In genomic region chr1:27430903-27431653, GRCh38 we compare ENCODE assay signal across 9 cellular contexts. TPM values are rescaled to one million over a fixed set of nuclear protein-coding genes. Genes with fewer than 3 reads are reported as not detected.
DNase-seq lines count a peak whose midpoint lies in the region; ATAC-seq, FAIRE-seq and TF ChIP-seq lines count a peak whose summit lies in the region.
"Had no signal": no experiment of that assay in that cellular context is flagged by ENCODE, and none has a peak within 500 bp of the region (broad histone marks: within the 10 kb centered on the region; RNA-seq: fewer than 3 reads in every experiment).

No MANE protein-coding gene starts in this region.

- no peak overlapping the region for H4K5ac ChIP-seq in H1 (ENCODE audit: insufficient read length, low read depth, low read length)

- no peak overlapping the region for H4K8ac ChIP-seq in H1 (ENCODE audit: extremely low read depth, insufficient read depth, low read length)

- peak overlapping the region; percentile 25; the same call in 1 of the 2 replicates for H3K27ac ChIP-seq in H1 (ENCODE audit: low read depth, low read length)
- peak overlapping the region; percentile 20 for H3K27ac ChIP-seq in neural progenitor cell
- H3K27ac ChIP-seq in aorta (ENCODE audit: low read depth in 1 of 2, low read length in 2 of 2), result peak overlapping the region in 1 of 2 donors; percentile 76

- H3K4me1 Mint-ChIP-seq in neural progenitor cell, result peaks cover 52% of the 10 kb centered on the region

- H3K56ac ChIP-seq in H1 (replicated peaks; ENCODE audit: insufficient read length, low read depth, low read length), result no peak overlapping the region

- H3K14ac ChIP-seq in H1 (ENCODE audit: insufficient read length), result no peak overlapping the region

- H3K23ac ChIP-seq in H1 (ENCODE audit: insufficient read length), result no peak overlapping the region

- H2BK20ac ChIP-seq in H1 (ENCODE audit: low read length), result peak overlapping the region; percentile 56; the same call in 1 of the 2 replicates

- WGBS in H1 (ENCODE audit: extremely low coverage in 1 of 2, insufficient coverage in 1 of 2, insufficient read length in 1 of 2, insufficient replicate concordance in 2 of 2, low coverage in 1 of 2, low lambda C conversion rate in 2 of 2, missing lambda C conversion rate in 1 of 2), 2 experiments, result 69% methylated on average over 1 of the region's 1 CpG; no CpG with 5 or more reads in 1 of the 2 experiments
- 0 to 2% methylated on average over 1 of the region's 1 CpG for WGBS in aorta, 2 donors

- no peak overlapping the region for H3K18ac ChIP-seq in H1 (ENCODE audit: extremely low read depth, low read length)

- no peak overlapping the region for H3K4me3 Mint-ChIP-seq in neural progenitor cell

- no peak for ATAC-seq in aorta (ENCODE audit: low FRiP score)
- no peak for ATAC-seq in HG02852 (IDR thresholded peaks at IDR 0.05; ENCODE audit: unreplicated experiment)

- H3K27ac Mint-ChIP-seq in neural progenitor cell, result no peak overlapping the region

- no peak for TF ChIP-seq POLR2A in H1 (IDR thresholded peaks at IDR 0.05; ENCODE audit: control extremely low read depth in 1 of 2, low read depth in 2 of 2, low read length in 2 of 2)

- H4K20me1 ChIP-seq in H1 (replicated peaks in 1 of 2; ENCODE audit: control insufficient read depth in 1 of 2, insufficient read depth in 2 of 2, low read length in 2 of 2) (peaks cover 0 to 2% of the 10 kb centered on the region in 2 experiments), neural progenitor cell (ENCODE audit: low read depth) (peaks cover 35% of the 10 kb centered on the region)

- H2BK120ac ChIP-seq in H1 (replicated peaks; ENCODE audit: low read depth, low read length), result peak overlapping the region; percentile 57

- in situ Hi-C loops in G401 (cut with HindIII; ENCODE audit: low sequenced_read_pairs), result no loop called here
- in situ Hi-C loops in GM13977 (cut with MboI; ENCODE audit: low pct_unique_long_range_greater_than_20kb, low sequenced_read_pairs, unreplicated experiment), result no loop called here

- no peak overlapping the region for H3K9ac ChIP-seq in H1 (replicated peaks in 1 of 4; ENCODE audit: extremely low read depth in 1 of 4, low read depth in 3 of 4, low read length in 3 of 4)
- H3K9ac ChIP-seq in neural progenitor cell, result no peak overlapping the region

- no peak for TF ChIP-seq EP300 in H1 (IDR thresholded peaks at IDR 0.05; ENCODE audit: borderline replicate concordance in 1 of 2, low read depth in 2 of 2, low read length in 2 of 2)

- no peak for TF ChIP-seq RAD21 in H1 (IDR thresholded peaks at IDR 0.05 in 1 of 2, conservative IDR thresholded peaks at IDR 0.05 in 1 of 2; ENCODE audit: low read depth in 2 of 2, low read length in 2 of 2)

- peaks cover 0 to 10% (median 3%) of the 10 kb centered on the region in 4 experiments; a peak in 2 of 8 replicates for H3K36me3 ChIP-seq in H1 (ENCODE audit: control insufficient read depth in 2 of 4, insufficient read depth in 4 of 4, low read length in 3 of 4)
- no peaks in the 10 kb centered on the region for H3K36me3 ChIP-seq in neural progenitor cell
- H3K36me3 ChIP-seq in aorta (ENCODE audit: control insufficient read depth in 1 of 2, insufficient read depth in 2 of 2, low read length in 1 of 2), result peaks cover 0 to 1% of the 10 kb centered on the region in 2 donors

- no peaks in the 10 kb centered on the region for H3K27me3 ChIP-seq in H1 (replicated peaks in 1 of 4; ENCODE audit: control insufficient read depth in 3 of 4, extremely low read depth in 1 of 4, insufficient read depth in 3 of 4, low read length in 3 of 4)
- no peaks in the 10 kb centered on the region for H3K27me3 ChIP-seq in neural progenitor cell
- H3K27me3 ChIP-seq in aorta (ENCODE audit: control insufficient read depth in 1 of 2, insufficient read depth in 2 of 2, low read length in 1 of 2), result no peaks in the 10 kb centered on the region

- no peak for TF ChIP-seq CTCF in H1 (IDR thresholded peaks at IDR 0.05; ENCODE audit: control extremely low read depth in 1 of 3, insufficient read depth in 1 of 3, low read depth in 1 of 3, low read length in 3 of 3)
- TF ChIP-seq CTCF in neural progenitor cell (IDR thresholded peaks at IDR 0.05), result no peak
- TF ChIP-seq CTCF in GM13977 (IDR thresholded peaks at IDR 0.05; ENCODE audit: extremely low read depth, insufficient read depth, missing control alignments), result no peak

- DNase-seq in G401 (ENCODE audit: low spot score) (peak; percentile 58), RPMI7951 (ENCODE audit: low read depth) (peak; percentile 29), H1 (ENCODE audit: low read depth in 1 of 2, low spot score in 2 of 2) (no peak), neural progenitor cell (ENCODE audit: low spot score) (no peak), aorta (no peak), GM13977 (ENCODE audit: low spot score) (no peak), NCI-H2029 (lab: John Stamatoyannopoulos, UW) (no peak)

- peaks cover 27% of the 10 kb centered on the region for H3F3A ChIP-seq in neural progenitor cell (ENCODE audit: low read depth)

- peak overlapping the region; percentile 82; the same call in 1 of the 2 replicates for H2BK5ac ChIP-seq in H1 (ENCODE audit: low read depth, low read length)

- no peak overlapping the region for H3K4me3 ChIP-seq in H1 (ENCODE audit: extremely low read depth in 1 of 4, insufficient read depth in 2 of 4, low read depth in 3 of 4, low read length in 4 of 4)
- H3K4me3 ChIP-seq in neural progenitor cell, result no peak overlapping the region
- H3K4me3 ChIP-seq in aorta (ENCODE audit: low read length in 2 of 2), result no peak overlapping the region

- H3K23me2 ChIP-seq in H1 (ENCODE audit: low read depth, low read length), result no peaks in the 10 kb centered on the region

- FAIRE-seq in H1 (lab: Jason Lieb, UNC), result no peak
- FAIRE-seq: bronchial epithelial cell had no signal

- H3K9me3 ChIP-seq in H1 (ENCODE audit: insufficient read depth in 2 of 2, low read depth in 1 of 2, low read length in 1 of 2) (no peaks in the 10 kb centered on the region), neural progenitor cell (ENCODE audit: low read depth) (no peaks in the 10 kb centered on the region), aorta (ENCODE audit: control insufficient read depth, low read length) (no peaks in the 10 kb centered on the region)

- H3K27me3 Mint-ChIP-seq in neural progenitor cell (ENCODE audit: insufficient read depth, low read depth), result peaks cover 3% of the 10 kb centered on the region

- intact Hi-C loops in aorta (cut with DNase I), result no loop called here

- H3K4me2 ChIP-seq in H1 (ENCODE audit: insufficient read depth in 1 of 2, low read depth in 2 of 2, low read length in 2 of 2) (no peak overlapping the region), neural progenitor cell (no peak overlapping the region)

- H3K79me2 ChIP-seq in H1 (ENCODE audit: control insufficient read depth in 1 of 2, insufficient read depth in 2 of 2, low read length in 2 of 2) (peaks cover 0 to 50% of the 10 kb centered on the region in 2 experiments; a peak in 2 of 4 replicates), neural progenitor cell (ENCODE audit: low read depth) (peaks cover 59% of the 10 kb centered on the region)

- H2AK5ac ChIP-seq in H1 (ENCODE audit: low read depth, low read length), result no peak overlapping the region

- H2BK12ac ChIP-seq in H1 (ENCODE audit: low read depth, low read length), result no peak overlapping the region; the same call in 1 of the 2 replicates

- H3K4me1 ChIP-seq in H1 (replicated peaks in 1 of 4; ENCODE audit: control insufficient read depth in 3 of 4, insufficient read depth in 4 of 4, low read length in 3 of 4) (peaks cover 14 to 29% (median 22%) of the 10 kb centered on the region in 4 experiments), neural progenitor cell (peaks cover 17% of the 10 kb centered on the region), aorta (ENCODE audit: control insufficient read depth in 1 of 2, insufficient read depth in 2 of 2, low read length in 2 of 2) (peaks cover 12 to 20% of the 10 kb centered on the region in 2 donors)

- POLR2A ChIA-PET in H1 (lab: Charles Lee; ENCODE audit: partially characterized antibody), result interaction anchor here (0.7 to 3.7 kb wide), 7 partner anchors 8 to 958 kb away, joined by 3 to 23 read pairs (median 4); partner anchors contain the start of gene WASF2

- no peak overlapping the region for H3K4ac ChIP-seq in H1 (replicated peaks; ENCODE audit: insufficient read length, low read depth, low read length)

- peaks cover 9% of the 10 kb centered on the region; the same call in 1 of the 2 replicates for H3K79me1 ChIP-seq in H1 (ENCODE audit: low read depth, low read length)

- CTCF ChIA-PET in H1 (lab: Charles Lee; ENCODE audit: partially characterized antibody), result interaction anchor here (1.1 to 37.8 kb wide), 8 partner anchors 9 to 176 kb away, joined by 3 to 863 read pairs (median 10); partner anchors contain the start of gene WASF2

- H4K91ac ChIP-seq in H1 (replicated peaks; ENCODE audit: insufficient read length, low read length), result no peak overlapping the region

- no peak overlapping the region for H2BK15ac ChIP-seq in H1 (ENCODE audit: low read length)

- no peaks in the 10 kb centered on the region for H3K9me3 Mint-ChIP-seq in neural progenitor cell

- peaks cover 4% of the 10 kb centered on the region for H3K36me3 Mint-ChIP-seq in neural progenitor cell

- no peak overlapping the region for H2AFZ ChIP-seq in H1 (ENCODE audit: low read length)
- H2AFZ ChIP-seq in neural progenitor cell (replicated peaks), result no peak overlapping the region

RNA-seq across cellular contexts. Expression of gene GPR3, which starts 38.7 kb away (rescaled TPM):
- 2.4 and 6.9 TPM in 2 replicates for total RNA-seq in G401 (2014; rRNA removed; shearing (Covaris generic))
- total RNA-seq in RPMI7951 (2014; rRNA removed; shearing (Covaris generic)), result 4.5 and 6.4 TPM in 2 replicates
- 9.4 and 9.9 TPM in 2 replicates for total RNA-seq in H1 (2021; fragmentation: NEBNext Ultra II Directional; extraction: Animal tissue kit (Norgen Biotek cat#: 25700))
- polyA plus RNA-seq in H1 (2011; rRNA removed) (26.5 and 34.9 TPM in 2 replicates), aorta (under 1 TPM in 1 of 2 donors, not detected in 1; 0.20 TPM)
- 13.5 TPM for polyA plus RNA-seq in H1 (2011; cell fraction: cytosol; rRNA removed)
- polyA plus RNA-seq in H1 (2011; cell fraction: nucleus; rRNA removed), result 21.1 TPM
- 9.0 to 9.9 TPM (median 9.4 TPM) in 4 replicates for polyA plus RNA-seq in H1 (2012, experiment 1 of 2)
- 11.8 TPM for polyA plus RNA-seq in H1 (2012, experiment 2 of 2)
- 27.7 TPM for polyA plus RNA-seq in H1 (2013, experiment 1 of 2)
- 27.2 TPM for polyA plus RNA-seq in H1 (2013, experiment 2 of 2)
- polyA minus RNA-seq in H1 (2011; rRNA and poly(A)+ RNA removed), result 15.8 and 16.7 TPM in 2 replicates
- 7.1 TPM for polyA minus RNA-seq in H1 (2011; cell fraction: cytosol; rRNA and poly(A)+ RNA removed)
- 9.1 TPM for polyA minus RNA-seq in H1 (2011; cell fraction: nucleus; rRNA and poly(A)+ RNA removed)
- total RNA-seq in neural progenitor cell (ENCODE audit: low replicate concordance) (3.0 and 3.1 TPM in 2 replicates), aorta (under 1 TPM; 0.68 to 0.93 TPM)
- total RNA-seq: bronchial epithelial cell had no signal

RNA-seq across cellular contexts. Expression of gene CD164L2, which starts 47.9 kb away (rescaled TPM):
- not detected in 2 replicates for total RNA-seq in G401 (2014; rRNA removed; shearing (Covaris generic))
- not detected in 2 replicates for total RNA-seq in RPMI7951 (2014; rRNA removed; shearing (Covaris generic))
- 3.3 and 3.8 TPM in 2 replicates for total RNA-seq in H1 (2021; fragmentation: NEBNext Ultra II Directional; extraction: Animal tissue kit (Norgen Biotek cat#: 25700))
- polyA plus RNA-seq in H1 (2011; rRNA removed) (3.3 and 5.5 TPM in 2 replicates), aorta (not detected)
- 6.5 TPM for polyA plus RNA-seq in H1 (2011; cell fraction: cytosol; rRNA removed)
- polyA plus RNA-seq in H1 (2011; cell fraction: nucleus; rRNA removed), result 26.5 TPM
- 3.0 to 4.1 TPM (median 3.4 TPM) in 4 replicates for polyA plus RNA-seq in H1 (2012, experiment 1 of 2)
- 2.5 TPM for polyA plus RNA-seq in H1 (2012, experiment 2 of 2)
- polyA plus RNA-seq in H1 (2013, experiment 1 of 2), result 1.9 TPM
- polyA plus RNA-seq in H1 (2013, experiment 2 of 2), result 1.7 TPM
- 0.63 and 1.5 TPM in 2 replicates for polyA minus RNA-seq in H1 (2011; rRNA and poly(A)+ RNA removed)
- polyA minus RNA-seq in H1 (2011; cell fraction: cytosol; rRNA and poly(A)+ RNA removed), result not detected
- polyA minus RNA-seq in H1 (2011; cell fraction: nucleus; rRNA and poly(A)+ RNA removed), result 3.1 TPM
- total RNA-seq in neural progenitor cell (ENCODE audit: low replicate concordance) (1.5 and 1.6 TPM in 2 replicates), aorta (not detected)

RNA-seq across cellular contexts. Expression of gene FCN3, which starts 56.5 kb away (rescaled TPM):
- not detected in 2 replicates for total RNA-seq in G401 (2014; rRNA removed; shearing (Covaris generic))
- not detected in 2 replicates for total RNA-seq in RPMI7951 (2014; rRNA removed; shearing (Covaris generic))
- 0.30 TPM in 1 of 2 replicates, not detected in the other for total RNA-seq in H1 (2021; fragmentation: NEBNext Ultra II Directional; extraction: Animal tissue kit (Norgen Biotek cat#: 25700))
- 0.35 and 0.57 TPM in 2 replicates for polyA plus RNA-seq in H1 (2011; rRNA removed)
- 0.32 TPM for polyA plus RNA-seq in H1 (2011; cell fraction: cytosol; rRNA removed)
- polyA plus RNA-seq in H1 (2011; cell fraction: nucleus; rRNA removed), result 0.90 TPM
- polyA plus RNA-seq in H1 (2012, experiment 1 of 2), result 0.28 to 0.78 TPM (median 0.40 TPM) in 3 of 4 replicates, not detected in the other
- not detected for polyA plus RNA-seq in H1 (2012, experiment 2 of 2)
- polyA plus RNA-seq in H1 (2013, experiment 1 of 2), result 0.47 TPM
- polyA plus RNA-seq in H1 (2013, experiment 2 of 2), result 0.28 TPM
- polyA minus RNA-seq in H1 (2011; rRNA and poly(A)+ RNA removed), result not detected in 2 replicates
- not detected for polyA minus RNA-seq in H1 (2011; cell fraction: cytosol; rRNA and poly(A)+ RNA removed)
- polyA minus RNA-seq in H1 (2011; cell fraction: nucleus; rRNA and poly(A)+ RNA removed), result not detected
- total RNA-seq in neural progenitor cell (ENCODE audit: low replicate concordance), result not detected in 2 replicates
- 10 to 100 TPM in 1 of 2 donors, 1 to 10 TPM in 1; 2.7 to 11.5 TPM for total RNA-seq in aorta
- under 1 TPM; 0.15 to 0.50 TPM for polyA plus RNA-seq in aorta

RNA-seq across cellular contexts. Expression of gene WASF2, which starts 58.9 kb away (rescaled TPM):
- total RNA-seq in G401 (2014; rRNA removed; shearing (Covaris generic)), result 10.4 and 14.2 TPM in 2 replicates
- total RNA-seq in RPMI7951 (2014; rRNA removed; shearing (Covaris generic)), result 15.1 and 16.3 TPM in 2 replicates
- total RNA-seq in H1 (2021; fragmentation: NEBNext Ultra II Directional; extraction: Animal tissue kit (Norgen Biotek cat#: 25700)), result 78.9 and 86.6 TPM in 2 replicates
- polyA plus RNA-seq in H1 (2011; rRNA removed), result 32.1 and 44.3 TPM in 2 replicates
- 26.2 TPM for polyA plus RNA-seq in H1 (2011; cell fraction: cytosol; rRNA removed)
- polyA plus RNA-seq in H1 (2011; cell fraction: nucleus; rRNA removed), result 60.6 TPM
- 42.0 to 51.1 TPM (median 44.6 TPM) in 4 replicates for polyA plus RNA-seq in H1 (2012, experiment 1 of 2)
- polyA plus RNA-seq in H1 (2012, experiment 2 of 2), result 36.9 TPM
- polyA plus RNA-seq in H1 (2013, experiment 1 of 2), result 43.5 TPM
- 43.4 TPM for polyA plus RNA-seq in H1 (2013, experiment 2 of 2)
- polyA minus RNA-seq in H1 (2011; rRNA and poly(A)+ RNA removed), result 32.2 and 35.0 TPM in 2 replicates
- 28.4 TPM for polyA minus RNA-seq in H1 (2011; cell fraction: cytosol; rRNA and poly(A)+ RNA removed)
- polyA minus RNA-seq in H1 (2011; cell fraction: nucleus; rRNA and poly(A)+ RNA removed), result 26.5 TPM
- total RNA-seq in neural progenitor cell (ENCODE audit: low replicate concordance), result 31.4 and 35.0 TPM in 2 replicates
- total RNA-seq in aorta, result 100 to 1,000 TPM; 155 to 164 TPM
- 10 to 100 TPM; 27.2 to 47.4 TPM for polyA plus RNA-seq in aorta

Comparison
In these comparisons a context has a peak if more than half of its experiments do, and no peak if none do; other contexts are left out.
1. DNase-seq: peak in G401 (single experiment) and RPMI7951 (single experiment); none in H1 (0 of 2), neural progenitor cell (single experiment), aorta (0 of 2), GM13977 (single experiment) and NCI-H2029 (single experiment).